In genomic region chr3:107928084-107928445, GRCh38 we compare ENCODE assay signal across 8 cellular contexts.
DNase-seq lines count a peak whose midpoint lies in the region; ATAC-seq, FAIRE-seq and TF ChIP-seq lines count a peak whose summit lies in the region.

No MANE protein-coding gene starts in this region.

- TF ChIP-seq CTCF in NB4 (IDR thresholded peaks at IDR 0.05; ENCODE audit: low read depth, low read length) (no peak), astrocyte of the cerebellum (IDR thresholded peaks at IDR 0.05; ENCODE audit: low read depth, low read length, missing control alignments) (no peak), gastrocnemius medialis (IDR thresholded peaks at IDR 0.05 in 4 of 5, conservative IDR thresholded peaks at IDR 0.05 in 1 of 5) (no peak), D721Med (IDR thresholded peaks at IDR 0.05; ENCODE audit: insufficient read depth, missing control alignments) (no peak)

- H3K4me3 ChIP-seq in NB4 (ENCODE audit: low read depth, low read length) (peak overlapping the region; percentile 54), astrocyte of the cerebellum (ENCODE audit: low read depth, low read length) (peak overlapping the region; percentile 58), iPS-18c (ENCODE audit: insufficient read depth, low read depth, low read length) (peak overlapping the region; percentile 66), gastrocnemius medialis (peak overlapping the region; percentile 55 to 76 (median 60))

- H3K36me3 ChIP-seq in gastrocnemius medialis: no peaks in the 10 kb centered on the region

- H3K27me3 ChIP-seq in gastrocnemius medialis: no peaks in the 10 kb centered on the region

- no peaks in the 10 kb centered on the region for H3K9me3 ChIP-seq in iPS-18c (ENCODE audit: control insufficient read depth, insufficient read depth, low read length)
- no peaks in the 10 kb centered on the region for H3K9me3 ChIP-seq in gastrocnemius medialis

- peak; percentile 34 to 60 for ATAC-seq in gastrocnemius medialis

- in situ Hi-C loops in astrocyte of the cerebellum (cut with HindIII; ENCODE audit: low sequenced_read_pairs) (no loop called here), gastrocnemius medialis (cut with MboI; ENCODE audit: low sequenced_read_pairs in 4 of 4) (loop anchor here in 2 of 4 donors (25.0 kb wide), 2 partner anchors 484 to 691 kb away; no protein-coding TSS in a partner anchor)

- no peak for FAIRE-seq in D721Med (lab: Jason Lieb, UNC)

- intact Hi-C loops in gastrocnemius medialis (cut with DNase I; ENCODE audit: low total_unique reads): loop anchor here (5.0 kb wide), 3 partner anchors 251 to 691 kb away; no protein-coding TSS in a partner anchor

- DNase-seq in NCI-H2171 (lab: John Stamatoyannopoulos, UW) (peak; percentile 13), NCI-H2171 treated with DMSO at 0.1 percent for 48 hours (lab: John Stamatoyannopoulos, UW) (no peak), H4 (ENCODE audit: low spot score) (peak; percentile 19), NB4 (ENCODE audit: low read depth) (peak; percentile 39), astrocyte of the cerebellum (ENCODE audit: low read depth) (no peak), gastrocnemius medialis (no peak), D721Med (ENCODE audit: insufficient read length, low spot score) (no peak)

- H3K27ac ChIP-seq in gastrocnemius medialis: no peak overlapping the region

- no peak for TF ChIP-seq POLR2A in NB4 (IDR thresholded peaks at IDR 0.05; ENCODE audit: extremely low read depth, insufficient read length)
- TF ChIP-seq POLR2A in gastrocnemius medialis (IDR thresholded peaks at IDR 0.05): no peak

- peaks cover 0 to 14% of the 10 kb centered on the region in 2 donors for H3K4me1 ChIP-seq in gastrocnemius medialis

Comparison
In these comparisons a context has a peak if more than half of its experiments do, and no peak if none do; other contexts are left out.
1. DNase-seq: peak in NCI-H2171 (single experiment), H4 (single experiment) and NB4 (single experiment); none in NCI-H2171 treated with DMSO at 0.1 percent for 48 hours (single experiment), astrocyte of the cerebellum (single experiment), gastrocnemius medialis (0 of 2) and D721Med (single experiment).
2. Peak in every context shown above with its lines, with median percentiles within 50 percentile points of each other: H3K4me3 ChIP-seq.